In the genomic region with DNA sequence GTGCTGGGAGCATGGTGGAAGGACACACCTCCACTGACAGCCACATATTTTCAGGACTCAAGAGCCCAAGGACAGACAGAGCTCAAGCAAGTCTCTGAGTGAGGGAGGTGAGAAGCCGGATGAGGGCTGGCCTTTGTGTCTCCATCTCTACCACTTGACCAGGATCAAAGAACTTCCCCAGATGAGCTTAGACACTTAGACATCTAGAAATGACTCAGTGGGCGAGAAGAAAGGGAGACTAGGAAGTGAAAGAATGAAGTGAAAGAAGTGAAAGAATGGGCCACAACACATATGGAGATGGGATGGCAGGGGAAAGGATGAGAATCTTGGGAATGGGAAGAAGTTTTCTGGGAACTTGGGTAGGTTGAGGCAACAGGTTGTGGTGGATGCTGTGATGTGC, we compare ENCODE assay signal across 19 cellular contexts.
"Had no signal": no experiment of that assay in that cellular context is flagged by ENCODE, and none has a peak within 500 bp of the region (broad histone marks: within the 10 kb centered on the region; RNA-seq: fewer than 3 reads in every experiment).

No MANE protein-coding gene starts in this region.

- H3K9me3 ChIP-seq: breast epithelium, right atrium auricular region, tibial nerve had no signal

- H3K27me3 ChIP-seq: right atrium auricular region, tibial nerve had no signal

- H3K4me3 Mint-ChIP-seq: activated naive CD4-positive, alpha-beta T cell treated with anti-CD3 and anti-CD28 coated beads for 36 hours; activated naive CD8-positive, alpha-beta T cell treated with anti-CD3 and anti-CD28 coated beads, Interleukin-2, amount 50 U/mL, for 24 hours; effector memory CD8-positive, alpha-beta T cell; nephron had no signal

- H3K4me1 ChIP-seq: breast epithelium, tibial nerve had no signal

- H3K4me1 Mint-ChIP-seq: activated naive CD8-positive, alpha-beta T cell treated with anti-CD3 and anti-CD28 coated beads, Interleukin-2, amount 50 U/mL, for 24 hours had no signal

- H3K9me3 Mint-ChIP-seq: activated naive CD4-positive, alpha-beta T cell treated with anti-CD3 and anti-CD28 coated beads for 36 hours; activated naive CD8-positive, alpha-beta T cell treated with anti-CD3 and anti-CD28 coated beads, Interleukin-2, amount 50 U/mL, for 24 hours; activated T-helper 2 cell treated with anti-CD3 and anti-CD28 coated beads, Interferon-gamma antibody, Interleukin-2, Interleukin-4, amounts not matched to agents 10 μg/mL and 5 μg/mL and 100 μg/mL, durations not matched to agents 14 hours and 24 hours and 36 hours; effector memory CD8-positive, alpha-beta T cell had no signal

- H3K27ac ChIP-seq: breast epithelium, epithelial cell of prostate, right atrium auricular region, tibial nerve had no signal

- H3K27me3 Mint-ChIP-seq: effector memory CD8-positive, alpha-beta T cell had no signal

- H3K36me3 ChIP-seq: breast epithelium, right atrium auricular region, tibial nerve had no signal

- H3K27ac Mint-ChIP-seq: activated naive CD4-positive, alpha-beta T cell treated with anti-CD3 and anti-CD28 coated beads for 36 hours; activated naive CD8-positive, alpha-beta T cell treated with anti-CD3 and anti-CD28 coated beads, Interleukin-2, amount 50 U/mL, for 24 hours; activated T-helper 2 cell treated with anti-CD3 and anti-CD28 coated beads, Interferon-gamma antibody, Interleukin-2, Interleukin-4, amounts not matched to agents 10 μg/mL and 5 μg/mL and 100 μg/mL, durations not matched to agents 14 hours and 24 hours and 36 hours; effector memory CD8-positive, alpha-beta T cell; nephron; progenitor cell of endocrine pancreas had no signal

- H3K4me3 ChIP-seq: breast epithelium, right atrium auricular region, tibial nerve had no signal

- ATAC-seq: activated CD4-positive, CD25-positive, alpha-beta regulatory T cell treated with anti-CD3 and anti-CD28 coated beads, Interleukin-2, amount 50 U/mL, for 24 hours; activated naive CD8-positive, alpha-beta T cell treated with anti-CD3 and anti-CD28 coated beads, Interleukin-2, amount 50 U/mL, for 24 hours; effector memory CD8-positive, alpha-beta T cell had no signal

- DNase-seq: activated CD4-positive, alpha-beta T cell treated with anti-CD3 and anti-CD28 coated beads, Interleukin-2, amount 50 U/mL, for 1 hour; activated naive CD4-positive, alpha-beta T cell treated with anti-CD3 and anti-CD28 coated beads for 36 hours; activated naive CD8-positive, alpha-beta T cell treated with anti-CD3 and anti-CD28 coated beads, Interleukin-2, amount 50 U/mL, for 24 hours; aorta; dermis blood vessel endothelial cell; effector memory CD8-positive, alpha-beta T cell; foreskin melanocyte; kidney glomerular epithelial cell; nucleus accumbens; stimulated activated CD4-positive, alpha-beta T cell treated with anti-CD3 and anti-CD28 coated beads, Interleukin-2, amount 100 ng/mL, for 48 hours; stimulated activated naive CD4-positive, alpha-beta T cell had no signal
